10 cellular contexts compared by ENCODE assay signal in the genomic region with DNA sequence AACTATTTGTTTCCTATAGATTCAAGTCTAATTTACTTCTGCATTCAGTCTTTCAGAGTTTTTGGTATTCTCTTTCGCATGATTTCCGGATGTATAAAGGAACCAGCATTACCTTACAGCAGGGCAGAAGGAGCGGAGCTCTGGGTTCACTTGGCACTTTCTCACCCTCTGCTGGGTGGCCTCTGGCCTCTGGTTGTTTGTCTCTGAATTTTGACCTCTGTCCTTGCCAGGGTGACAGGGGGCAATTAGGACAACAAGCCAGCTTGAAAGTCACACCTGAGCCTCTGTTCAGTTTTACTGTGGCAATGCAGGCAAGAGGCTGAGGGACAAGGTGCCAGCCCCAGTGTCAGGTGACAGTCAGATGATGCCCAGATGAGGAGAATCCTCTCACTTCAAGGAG.
"Had no signal": no experiment of that assay in that cellular context is flagged by ENCODE, and none has a peak within 500 bp of the region (broad histone marks: within the 10 kb centered on the region; RNA-seq: fewer than 3 reads in every experiment).

No MANE protein-coding gene starts in this region.

- H3K9me3 Mint-ChIP-seq: HFFc6 had no signal

- H3K27ac Mint-ChIP-seq: HFFc6 had no signal

- DNase-seq: GM23248, GOT3, H7, HFFc6, IMR-90, KG1 had no signal

- H3K4me3 ChIP-seq: GM23248, HAP-1, K562 had no signal

- H3K9me3 ChIP-seq: HAP-1 had no signal

- H3K27ac ChIP-seq: GM23248, HL-60 had no signal

- H3K4me3 Mint-ChIP-seq: HFFc6 had no signal

- ATAC-seq: HCT116, K562 had no signal

- H3K4me1 ChIP-seq: HAP-1 had no signal
